16 cellular contexts compared by ENCODE assay signal in genomic region chr3:157132341-157132740, GRCh38. TPM values are rescaled to one million over a fixed set of nuclear protein-coding genes. Genes with fewer than 3 reads are reported as not detected.
DNase-seq lines count a peak whose midpoint lies in the region; ATAC-seq and TF ChIP-seq lines count a peak whose summit lies in the region.
"Had no signal": no experiment of that assay in that cellular context is flagged by ENCODE, and none has a peak within 500 bp of the region (broad histone marks: within the 10 kb centered on the region; RNA-seq: fewer than 3 reads in every experiment).

No MANE protein-coding gene starts in this region.

- H3K27ac ChIP-seq in ACC112 (ENCODE audit: low read depth, low read length) (peak overlapping the region; percentile 99), foreskin keratinocyte (peak overlapping the region; percentile 100)
- H3K27ac ChIP-seq: colonic mucosa, HL-60 had no signal

- no peak overlapping the region for H2AFZ ChIP-seq in ACC112 (ENCODE audit: low read length, unreplicated experiment)

- H3K4me3 Mint-ChIP-seq in activated T-helper 2 cell treated with anti-CD3 and anti-CD28 coated beads, Interferon-gamma antibody, Interleukin-2, Interleukin-4, amounts not matched to agents 10 μg/mL and 5 μg/mL and 100 μg/mL, durations not matched to agents 14 hours and 24 hours and 36 hours (ENCODE audit: low read depth): no peak overlapping the region

- H3K79me2 ChIP-seq in ACC112 (ENCODE audit: control insufficient read depth, insufficient read depth, low read length, unreplicated experiment): no peaks in the 10 kb centered on the region

- H3K36me3 Mint-ChIP-seq in activated T-helper 2 cell treated with anti-CD3 and anti-CD28 coated beads, Interferon-gamma antibody, Interleukin-2, Interleukin-4, amounts not matched to agents 10 μg/mL and 5 μg/mL and 100 μg/mL, durations not matched to agents 14 hours and 24 hours and 36 hours (ENCODE audit: low read depth): peaks cover 3% of the 10 kb centered on the region

- H3K4me1 ChIP-seq in ACC112 (ENCODE audit: control insufficient read depth, insufficient read depth, low read length, unreplicated experiment) (peaks cover 99% of the 10 kb centered on the region), foreskin keratinocyte (peaks cover 68% of the 10 kb centered on the region)

- no peaks in the 10 kb centered on the region for H3K27me3 Mint-ChIP-seq in activated T-helper 2 cell treated with anti-CD3 and anti-CD28 coated beads, Interferon-gamma antibody, Interleukin-2, Interleukin-4, amounts not matched to agents 10 μg/mL and 5 μg/mL and 100 μg/mL, durations not matched to agents 14 hours and 24 hours and 36 hours (ENCODE audit: low read depth)

- DNase-seq in ELR (ENCODE audit: low read depth) (peak; percentile 53), foreskin keratinocyte (no peak), Kasumi-1 (lab: John Stamatoyannopoulos, UW) (no peak), MV-4-11 (lab: John Stamatoyannopoulos, UW) (no peak), NCI-H128 (lab: John Stamatoyannopoulos, UW; ENCODE audit: unreplicated experiment) (no peak)
- no peak for DNase-seq in activated T-helper 2 cell treated with anti-CD3 and anti-CD28 coated beads, Interferon-gamma antibody, Interleukin-2, Interleukin-4, amounts not matched to agents 10 μg/mL and 5 μg/mL and 100 μg/mL, durations not matched to agents 14 hours and 24 hours and 36 hours (ENCODE audit: low spot score)
- DNase-seq: activated CD8-positive, alpha-beta memory T cell treated with anti-CD3 and anti-CD28 coated beads for 24 hours; colonic mucosa; DMS153; left colon; NCI-H187 treated with DMSO at 0.1 percent for 48 hours; Right ventricle myocardium superior had no signal

- H3K27me3 ChIP-seq in ACC112 (ENCODE audit: insufficient read depth, low read length) (no peaks in the 10 kb centered on the region), foreskin keratinocyte (no peaks in the 10 kb centered on the region)
- H3K27me3 ChIP-seq: colonic mucosa had no signal

- no peak for ATAC-seq in foreskin keratinocyte
- no peak for ATAC-seq in HG03045 (IDR thresholded peaks at IDR 0.05; ENCODE audit: unreplicated experiment)
- ATAC-seq: esophagus mucosa, left colon had no signal

- H3K9me3 Mint-ChIP-seq in activated T-helper 2 cell treated with anti-CD3 and anti-CD28 coated beads, Interferon-gamma antibody, Interleukin-2, Interleukin-4, amounts not matched to agents 10 μg/mL and 5 μg/mL and 100 μg/mL, durations not matched to agents 14 hours and 24 hours and 36 hours: no peaks in the 10 kb centered on the region

- no peaks in the 10 kb centered on the region for H3K36me3 ChIP-seq in ACC112 (ENCODE audit: insufficient read depth, low read length)
- H3K36me3 ChIP-seq: colonic mucosa had no signal

- intact Hi-C loops in activated T-helper 2 cell treated with anti-CD3 and anti-CD28 coated beads, Interferon-gamma antibody, Interleukin-2, Interleukin-4, amounts not matched to agents 10 μg/mL and 5 μg/mL and 100 μg/mL, durations not matched to agents 14 hours and 24 hours and 36 hours (cut with micrococcal nuclease): loop anchor here (10.0 kb wide), 1 partner anchor 158 kb away; no protein-coding TSS in a partner anchor

- H3K4me3 ChIP-seq in ACC112 (ENCODE audit: low read depth, low read length): no peak overlapping the region
- H3K4me3 ChIP-seq: colonic mucosa had no signal

- H3K27ac Mint-ChIP-seq in activated T-helper 2 cell treated with anti-CD3 and anti-CD28 coated beads, Interferon-gamma antibody, Interleukin-2, Interleukin-4, amounts not matched to agents 10 μg/mL and 5 μg/mL and 100 μg/mL, durations not matched to agents 14 hours and 24 hours and 36 hours: peak overlapping the region; percentile 79

- peak; percentile 10 for TF ChIP-seq CTCF in foreskin keratinocyte (conservative IDR thresholded peaks at IDR 0.05)

- peaks cover 94% of the 10 kb centered on the region for H3K4me1 Mint-ChIP-seq in activated T-helper 2 cell treated with anti-CD3 and anti-CD28 coated beads, Interferon-gamma antibody, Interleukin-2, Interleukin-4, amounts not matched to agents 10 μg/mL and 5 μg/mL and 100 μg/mL, durations not matched to agents 14 hours and 24 hours and 36 hours (ENCODE audit: low read depth)

RNA-seq across cellular contexts. Expression of gene CCNL1, which starts 27.6 kb away (rescaled TPM):
- 160 and 167 TPM in 2 replicates for total RNA-seq in activated T-helper 2 cell treated with anti-CD3 and anti-CD28 coated beads, Interferon-gamma antibody, Interleukin-2, Interleukin-4, amounts not matched to agents 10 μg/mL and 5 μg/mL and 100 μg/mL, durations not matched to agents 14 hours and 24 hours and 36 hours
- 59.0 and 65.0 TPM in 2 replicates for total RNA-seq in foreskin keratinocyte
- 21.4 and 23.7 TPM in 2 replicates for polyA plus RNA-seq in foreskin keratinocyte
